ENCODE assay signal across 1 cellular context in the genomic region with DNA sequence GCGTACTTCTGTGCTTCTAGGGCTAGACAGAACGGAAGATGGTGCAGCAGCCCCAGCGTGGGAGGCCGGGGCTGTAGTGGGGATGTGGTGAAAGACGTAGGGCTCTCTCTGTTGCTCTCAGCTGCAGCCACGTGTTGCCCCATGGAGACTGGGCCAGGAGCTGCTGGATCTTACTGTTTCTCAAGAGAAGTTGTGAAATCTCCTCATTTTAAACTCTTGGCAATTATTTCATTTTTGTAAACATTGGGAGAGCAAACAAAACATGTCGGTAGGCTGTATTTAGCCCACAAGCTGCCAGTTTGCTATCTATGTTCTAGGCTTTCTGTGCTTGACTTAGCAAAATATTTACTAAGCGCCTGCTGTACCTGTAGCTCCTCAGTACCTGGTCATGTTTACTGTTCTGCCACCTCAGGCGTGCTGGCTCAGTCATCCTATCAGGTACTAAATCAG.
TF ChIP-seq lines count a peak whose summit lies in the region.

No MANE protein-coding gene starts in this region.

TF ChIP-seq in HepG2, 621 proteins besides CTCF, POLR2A, EP300 and RAD21 (continued from another document and continues in another):
- TF ChIP-seq, protein P1, sequence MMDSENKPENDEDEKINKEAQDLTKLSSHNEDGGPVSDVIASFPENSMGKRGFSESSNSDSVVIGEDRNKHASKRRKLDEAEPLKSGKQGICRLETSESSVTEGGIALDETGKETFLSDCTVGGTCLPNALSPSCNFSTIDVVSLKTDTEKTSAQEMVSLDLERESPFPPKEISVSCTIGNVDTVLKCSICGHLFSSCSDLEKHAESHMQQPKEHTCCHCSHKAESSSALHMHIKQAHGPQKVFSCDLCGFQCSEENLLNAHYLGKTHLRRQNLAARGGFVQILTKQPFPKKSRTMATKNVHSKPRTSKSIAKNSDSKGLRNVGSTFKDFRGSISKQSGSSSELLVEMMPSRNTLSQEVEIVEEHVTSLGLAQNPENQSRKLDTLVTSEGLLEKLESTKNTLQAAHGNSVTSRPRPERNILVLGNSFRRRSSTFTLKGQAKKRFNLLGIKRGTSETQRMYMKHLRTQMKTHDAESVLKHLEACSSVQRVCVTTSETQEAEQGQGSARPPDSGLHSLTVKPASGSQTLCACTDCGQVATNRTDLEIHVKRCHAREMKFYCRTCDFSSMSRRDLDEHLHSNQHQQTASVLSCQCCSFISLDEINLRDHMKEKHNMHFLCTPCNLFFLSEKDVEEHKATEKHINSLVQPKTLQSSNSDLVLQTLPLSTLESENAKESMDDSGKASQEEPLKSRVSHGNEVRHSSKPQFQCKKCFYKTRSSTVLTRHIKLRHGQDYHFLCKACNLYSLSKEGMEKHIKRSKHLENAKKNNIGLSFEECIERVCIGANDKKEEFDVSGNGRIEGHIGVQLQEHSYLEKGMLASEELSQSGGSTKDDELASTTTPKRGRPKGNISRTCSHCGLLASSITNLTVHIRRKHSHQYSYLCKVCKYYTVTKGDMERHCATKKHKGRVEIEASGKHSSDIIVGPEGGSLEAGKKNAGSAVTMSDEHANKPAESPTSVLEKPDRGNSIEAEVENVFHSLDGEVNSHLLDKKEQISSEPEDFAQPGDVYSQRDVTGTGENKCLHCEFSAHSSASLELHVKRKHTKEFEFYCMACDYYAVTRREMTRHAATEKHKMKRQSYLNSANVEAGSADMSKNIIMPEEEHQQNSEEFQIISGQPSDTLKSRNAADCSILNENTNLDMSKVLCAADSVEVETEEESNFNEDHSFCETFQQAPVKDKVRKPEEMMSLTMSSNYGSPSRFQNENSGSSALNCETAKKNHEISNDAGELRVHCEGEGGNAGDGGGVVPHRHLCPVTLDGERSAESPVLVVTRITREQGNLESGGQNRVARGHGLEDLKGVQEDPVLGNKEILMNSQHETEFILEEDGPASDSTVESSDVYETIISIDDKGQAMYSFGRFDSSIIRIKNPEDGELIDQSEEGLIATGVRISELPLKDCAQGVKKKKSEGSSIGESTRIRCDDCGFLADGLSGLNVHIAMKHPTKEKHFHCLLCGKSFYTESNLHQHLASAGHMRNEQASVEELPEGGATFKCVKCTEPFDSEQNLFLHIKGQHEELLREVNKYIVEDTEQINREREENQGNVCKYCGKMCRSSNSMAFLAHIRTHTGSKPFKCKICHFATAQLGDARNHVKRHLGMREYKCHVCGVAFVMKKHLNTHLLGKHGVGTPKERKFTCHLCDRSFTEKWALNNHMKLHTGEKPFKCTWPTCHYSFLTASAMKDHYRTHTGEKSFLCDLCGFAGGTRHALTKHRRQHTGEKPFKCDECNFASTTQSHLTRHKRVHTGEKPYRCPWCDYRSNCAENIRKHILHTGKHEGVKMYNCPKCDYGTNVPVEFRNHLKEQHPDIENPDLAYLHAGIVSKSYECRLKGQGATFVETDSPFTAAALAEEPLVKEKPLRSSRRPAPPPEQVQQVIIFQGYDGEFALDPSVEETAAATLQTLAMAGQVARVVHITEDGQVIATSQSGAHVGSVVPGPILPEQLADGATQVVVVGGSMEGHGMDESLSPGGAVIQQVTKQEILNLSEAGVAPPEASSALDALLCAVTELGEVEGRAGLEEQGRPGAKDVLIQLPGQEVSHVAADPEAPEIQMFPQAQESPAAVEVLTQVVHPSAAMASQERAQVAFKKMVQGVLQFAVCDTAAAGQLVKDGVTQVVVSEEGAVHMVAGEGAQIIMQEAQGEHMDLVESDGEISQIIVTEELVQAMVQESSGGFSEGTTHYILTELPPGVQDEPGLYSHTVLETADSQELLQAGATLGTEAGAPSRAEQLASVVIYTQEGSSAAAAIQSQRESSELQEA (CRISPR knock-in tag; IDR thresholded peaks at IDR 0.05; ENCODE audit: not compliant biosample characterization): no peak
- no peak for TF ChIP-seq ZNF451 (CRISPR knock-in tag; IDR thresholded peaks at IDR 0.05)
- TF ChIP-seq, protein P2, sequence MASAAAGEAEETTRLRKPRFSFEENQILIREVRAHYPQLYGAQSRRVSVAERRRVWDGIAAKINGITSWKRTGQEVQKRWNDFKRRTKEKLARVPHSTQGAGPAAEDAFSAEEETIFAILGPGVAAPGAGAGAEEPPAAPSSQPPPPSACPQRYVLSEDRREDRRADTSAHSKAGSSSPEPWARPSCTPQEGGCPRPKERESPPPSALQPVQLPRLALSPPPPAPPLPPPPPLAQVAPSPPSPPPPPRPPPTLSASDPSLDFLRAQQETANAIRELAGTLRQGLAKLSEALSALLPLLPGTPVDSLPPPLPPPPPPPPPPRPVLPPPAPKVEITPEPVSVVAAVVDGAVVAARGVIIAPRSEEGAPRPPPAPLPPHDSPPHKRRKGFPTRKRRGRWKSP (CRISPR knock-in tag; IDR thresholded peaks at IDR 0.05): peak; percentile 69; the same call in 1 of the 2 replicates
- TF ChIP-seq ZNF331 (CRISPR knock-in tag; IDR thresholded peaks at IDR 0.05): peak; percentile 37; the same call in 1 of the 2 replicates
- TF ChIP-seq ZFP41 (CRISPR knock-in tag; IDR thresholded peaks at IDR 0.05; ENCODE audit: borderline replicate concordance): no peak
- TF ChIP-seq, protein P3, sequence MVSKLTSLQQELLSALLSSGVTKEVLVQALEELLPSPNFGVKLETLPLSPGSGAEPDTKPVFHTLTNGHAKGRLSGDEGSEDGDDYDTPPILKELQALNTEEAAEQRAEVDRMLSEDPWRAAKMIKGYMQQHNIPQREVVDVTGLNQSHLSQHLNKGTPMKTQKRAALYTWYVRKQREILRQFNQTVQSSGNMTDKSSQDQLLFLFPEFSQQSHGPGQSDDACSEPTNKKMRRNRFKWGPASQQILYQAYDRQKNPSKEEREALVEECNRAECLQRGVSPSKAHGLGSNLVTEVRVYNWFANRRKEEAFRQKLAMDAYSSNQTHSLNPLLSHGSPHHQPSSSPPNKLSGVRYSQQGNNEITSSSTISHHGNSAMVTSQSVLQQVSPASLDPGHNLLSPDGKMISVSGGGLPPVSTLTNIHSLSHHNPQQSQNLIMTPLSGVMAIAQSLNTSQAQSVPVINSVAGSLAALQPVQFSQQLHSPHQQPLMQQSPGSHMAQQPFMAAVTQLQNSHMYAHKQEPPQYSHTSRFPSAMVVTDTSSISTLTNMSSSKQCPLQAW (CRISPR knock-in tag; IDR thresholded peaks at IDR 0.05): 0 out of 2 replicates have a peak, but pooled peaks have one; percentile 38
- TF ChIP-seq RBAK (CRISPR knock-in tag; IDR thresholded peaks at IDR 0.05): no peak
- no peak for TF ChIP-seq ZMYM2 (CRISPR knock-in tag; IDR thresholded peaks at IDR 0.05)
- TF ChIP-seq ISL2 (CRISPR knock-in tag; IDR thresholded peaks at IDR 0.05): peak; percentile 79
- TF ChIP-seq, protein P4, sequence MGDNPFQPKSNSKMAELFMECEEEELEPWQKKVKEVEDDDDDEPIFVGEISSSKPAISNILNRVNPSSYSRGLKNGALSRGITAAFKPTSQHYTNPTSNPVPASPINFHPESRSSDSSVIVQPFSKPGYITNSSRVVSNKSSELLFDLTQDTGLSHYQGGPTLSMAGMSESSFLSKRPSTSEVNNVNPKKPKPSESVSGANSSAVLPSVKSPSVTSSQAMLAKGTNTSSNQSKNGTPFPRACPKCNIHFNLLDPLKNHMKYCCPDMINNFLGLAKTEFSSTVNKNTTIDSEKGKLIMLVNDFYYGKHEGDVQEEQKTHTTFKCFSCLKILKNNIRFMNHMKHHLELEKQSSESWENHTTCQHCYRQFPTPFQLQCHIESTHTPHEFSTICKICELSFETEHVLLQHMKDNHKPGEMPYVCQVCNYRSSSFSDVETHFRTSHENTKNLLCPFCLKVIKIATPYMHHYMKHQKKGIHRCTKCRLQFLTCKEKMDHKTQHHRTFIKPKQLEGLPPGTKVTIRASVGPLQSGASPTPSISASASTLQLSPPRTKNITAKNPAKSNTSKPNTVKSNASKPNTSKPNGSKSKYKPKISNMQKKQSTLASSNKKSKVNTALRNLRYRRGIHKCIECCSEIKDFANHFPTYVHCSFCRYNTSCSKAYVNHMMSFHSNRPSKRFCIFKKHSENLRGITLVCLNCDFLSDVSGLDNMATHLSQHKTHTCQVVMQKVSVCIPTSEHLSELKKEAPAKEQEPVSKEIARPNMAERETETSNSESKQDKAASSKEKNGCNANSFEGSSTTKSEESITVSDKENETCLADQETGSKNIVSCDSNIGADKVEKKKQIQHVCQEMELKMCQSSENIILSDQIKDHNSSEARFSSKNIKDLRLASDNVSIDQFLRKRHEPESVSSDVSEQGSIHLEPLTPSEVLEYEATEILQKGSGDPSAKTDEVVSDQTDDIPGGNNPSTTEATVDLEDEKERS (CRISPR knock-in tag; IDR thresholded peaks at IDR 0.05): peak; percentile 37; the same call in 1 of the 2 replicates
- TF ChIP-seq, protein P5, sequence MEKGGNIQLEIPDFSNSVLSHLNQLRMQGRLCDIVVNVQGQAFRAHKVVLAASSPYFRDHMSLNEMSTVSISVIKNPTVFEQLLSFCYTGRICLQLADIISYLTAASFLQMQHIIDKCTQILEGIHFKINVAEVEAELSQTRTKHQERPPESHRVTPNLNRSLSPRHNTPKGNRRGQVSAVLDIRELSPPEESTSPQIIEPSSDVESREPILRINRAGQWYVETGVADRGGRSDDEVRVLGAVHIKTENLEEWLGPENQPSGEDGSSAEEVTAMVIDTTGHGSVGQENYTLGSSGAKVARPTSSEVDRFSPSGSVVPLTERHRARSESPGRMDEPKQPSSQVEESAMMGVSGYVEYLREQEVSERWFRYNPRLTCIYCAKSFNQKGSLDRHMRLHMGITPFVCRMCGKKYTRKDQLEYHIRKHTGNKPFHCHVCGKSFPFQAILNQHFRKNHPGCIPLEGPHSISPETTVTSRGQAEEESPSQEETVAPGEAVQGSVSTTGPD (CRISPR knock-in tag; IDR thresholded peaks at IDR 0.05): no peak
- TF ChIP-seq ZNF460 (CRISPR knock-in tag; IDR thresholded peaks at IDR 0.05; ENCODE audit: borderline replicate concordance): no peak
- TF ChIP-seq TBX3 (IDR thresholded peaks at IDR 0.05; ENCODE audit: borderline replicate concordance): no peak
- TF ChIP-seq, protein P6, sequence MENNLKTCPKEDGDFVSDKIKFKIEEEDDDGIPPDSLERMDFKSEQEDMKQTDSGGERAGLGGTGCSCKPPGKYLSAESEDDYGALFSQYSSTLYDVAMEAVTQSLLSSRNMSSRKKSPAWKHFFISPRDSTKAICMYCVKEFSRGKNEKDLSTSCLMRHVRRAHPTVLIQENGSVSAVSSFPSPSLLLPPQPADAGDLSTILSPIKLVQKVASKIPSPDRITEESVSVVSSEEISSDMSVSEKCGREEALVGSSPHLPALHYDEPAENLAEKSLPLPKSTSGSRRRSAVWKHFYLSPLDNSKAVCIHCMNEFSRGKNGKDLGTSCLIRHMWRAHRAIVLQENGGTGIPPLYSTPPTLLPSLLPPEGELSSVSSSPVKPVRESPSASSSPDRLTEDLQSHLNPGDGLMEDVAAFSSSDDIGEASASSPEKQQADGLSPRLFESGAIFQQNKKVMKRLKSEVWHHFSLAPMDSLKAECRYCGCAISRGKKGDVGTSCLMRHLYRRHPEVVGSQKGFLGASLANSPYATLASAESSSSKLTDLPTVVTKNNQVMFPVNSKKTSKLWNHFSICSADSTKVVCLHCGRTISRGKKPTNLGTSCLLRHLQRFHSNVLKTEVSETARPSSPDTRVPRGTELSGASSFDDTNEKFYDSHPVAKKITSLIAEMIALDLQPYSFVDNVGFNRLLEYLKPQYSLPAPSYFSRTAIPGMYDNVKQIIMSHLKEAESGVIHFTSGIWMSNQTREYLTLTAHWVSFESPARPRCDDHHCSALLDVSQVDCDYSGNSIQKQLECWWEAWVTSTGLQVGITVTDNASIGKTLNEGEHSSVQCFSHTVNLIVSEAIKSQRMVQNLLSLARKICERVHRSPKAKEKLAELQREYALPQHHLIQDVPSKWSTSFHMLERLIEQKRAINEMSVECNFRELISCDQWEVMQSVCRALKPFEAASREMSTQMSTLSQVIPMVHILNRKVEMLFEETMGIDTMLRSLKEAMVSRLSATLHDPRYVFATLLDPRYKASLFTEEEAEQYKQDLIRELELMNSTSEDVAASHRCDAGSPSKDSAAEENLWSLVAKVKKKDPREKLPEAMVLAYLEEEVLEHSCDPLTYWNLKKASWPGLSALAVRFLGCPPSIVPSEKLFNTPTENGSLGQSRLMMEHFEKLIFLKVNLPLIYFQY (CRISPR knock-in tag; IDR thresholded peaks at IDR 0.05; ENCODE audit: borderline replicate concordance): peak; percentile 43; the same call in 1 of the 2 replicates
- TF ChIP-seq, protein P7, sequence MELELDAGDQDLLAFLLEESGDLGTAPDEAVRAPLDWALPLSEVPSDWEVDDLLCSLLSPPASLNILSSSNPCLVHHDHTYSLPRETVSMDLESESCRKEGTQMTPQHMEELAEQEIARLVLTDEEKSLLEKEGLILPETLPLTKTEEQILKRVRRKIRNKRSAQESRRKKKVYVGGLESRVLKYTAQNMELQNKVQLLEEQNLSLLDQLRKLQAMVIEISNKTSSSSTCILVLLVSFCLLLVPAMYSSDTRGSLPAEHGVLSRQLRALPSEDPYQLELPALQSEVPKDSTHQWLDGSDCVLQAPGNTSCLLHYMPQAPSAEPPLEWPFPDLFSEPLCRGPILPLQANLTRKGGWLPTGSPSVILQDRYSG (CRISPR knock-in tag; IDR thresholded peaks at IDR 0.05): no peak
- TF ChIP-seq REL (CRISPR knock-in tag; conservative IDR thresholded peaks at IDR 0.05): no peak
- peak; percentile 52 for TF ChIP-seq ZFY (CRISPR knock-in tag; IDR thresholded peaks at IDR 0.05)
- TF ChIP-seq SALL2 (CRISPR knock-in tag; IDR thresholded peaks at IDR 0.05): no peak; the same call in 1 of the 2 replicates
- TF ChIP-seq TEAD3 (CRISPR knock-in tag; optimal IDR thresholded peaks at IDR 0.05; ENCODE audit: borderline replicate concordance): peak; percentile 21
- no peak for TF ChIP-seq MBD4 (IDR thresholded peaks at IDR 0.05; ENCODE audit: borderline replicate concordance, low read length)
- TF ChIP-seq, protein P8, sequence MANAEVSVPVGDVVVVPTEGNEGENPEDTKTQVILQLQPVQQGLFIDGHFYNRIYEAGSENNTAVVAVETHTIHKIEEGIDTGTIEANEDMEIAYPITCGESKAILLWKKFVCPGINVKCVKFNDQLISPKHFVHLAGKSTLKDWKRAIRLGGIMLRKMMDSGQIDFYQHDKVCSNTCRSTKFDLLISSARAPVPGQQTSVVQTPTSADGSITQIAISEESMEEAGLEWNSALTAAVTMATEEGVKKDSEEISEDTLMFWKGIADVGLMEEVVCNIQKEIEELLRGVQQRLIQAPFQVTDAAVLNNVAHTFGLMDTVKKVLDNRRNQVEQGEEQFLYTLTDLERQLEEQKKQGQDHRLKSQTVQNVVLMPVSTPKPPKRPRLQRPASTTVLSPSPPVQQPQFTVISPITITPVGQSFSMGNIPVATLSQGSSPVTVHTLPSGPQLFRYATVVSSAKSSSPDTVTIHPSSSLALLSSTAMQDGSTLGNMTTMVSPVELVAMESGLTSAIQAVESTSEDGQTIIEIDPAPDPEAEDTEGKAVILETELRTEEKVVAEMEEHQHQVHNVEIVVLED (CRISPR knock-in tag; IDR thresholded peaks at IDR 0.05; ENCODE audit: borderline replicate concordance): no peak
- TF ChIP-seq, protein P9, sequence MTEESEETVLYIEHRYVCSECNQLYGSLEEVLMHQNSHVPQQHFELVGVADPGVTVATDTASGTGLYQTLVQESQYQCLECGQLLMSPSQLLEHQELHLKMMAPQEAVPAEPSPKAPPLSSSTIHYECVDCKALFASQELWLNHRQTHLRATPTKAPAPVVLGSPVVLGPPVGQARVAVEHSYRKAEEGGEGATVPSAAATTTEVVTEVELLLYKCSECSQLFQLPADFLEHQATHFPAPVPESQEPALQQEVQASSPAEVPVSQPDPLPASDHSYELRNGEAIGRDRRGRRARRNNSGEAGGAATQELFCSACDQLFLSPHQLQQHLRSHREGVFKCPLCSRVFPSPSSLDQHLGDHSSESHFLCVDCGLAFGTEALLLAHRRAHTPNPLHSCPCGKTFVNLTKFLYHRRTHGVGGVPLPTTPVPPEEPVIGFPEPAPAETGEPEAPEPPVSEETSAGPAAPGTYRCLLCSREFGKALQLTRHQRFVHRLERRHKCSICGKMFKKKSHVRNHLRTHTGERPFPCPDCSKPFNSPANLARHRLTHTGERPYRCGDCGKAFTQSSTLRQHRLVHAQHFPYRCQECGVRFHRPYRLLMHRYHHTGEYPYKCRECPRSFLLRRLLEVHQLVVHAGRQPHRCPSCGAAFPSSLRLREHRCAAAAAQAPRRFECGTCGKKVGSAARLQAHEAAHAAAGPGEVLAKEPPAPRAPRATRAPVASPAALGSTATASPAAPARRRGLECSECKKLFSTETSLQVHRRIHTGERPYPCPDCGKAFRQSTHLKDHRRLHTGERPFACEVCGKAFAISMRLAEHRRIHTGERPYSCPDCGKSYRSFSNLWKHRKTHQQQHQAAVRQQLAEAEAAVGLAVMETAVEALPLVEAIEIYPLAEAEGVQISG (CRISPR knock-in tag; IDR thresholded peaks at IDR 0.05): peak; percentile 64
- no peak for TF ChIP-seq ZNF543 (CRISPR knock-in tag; IDR thresholded peaks at IDR 0.05)
